In the genomic region with DNA sequence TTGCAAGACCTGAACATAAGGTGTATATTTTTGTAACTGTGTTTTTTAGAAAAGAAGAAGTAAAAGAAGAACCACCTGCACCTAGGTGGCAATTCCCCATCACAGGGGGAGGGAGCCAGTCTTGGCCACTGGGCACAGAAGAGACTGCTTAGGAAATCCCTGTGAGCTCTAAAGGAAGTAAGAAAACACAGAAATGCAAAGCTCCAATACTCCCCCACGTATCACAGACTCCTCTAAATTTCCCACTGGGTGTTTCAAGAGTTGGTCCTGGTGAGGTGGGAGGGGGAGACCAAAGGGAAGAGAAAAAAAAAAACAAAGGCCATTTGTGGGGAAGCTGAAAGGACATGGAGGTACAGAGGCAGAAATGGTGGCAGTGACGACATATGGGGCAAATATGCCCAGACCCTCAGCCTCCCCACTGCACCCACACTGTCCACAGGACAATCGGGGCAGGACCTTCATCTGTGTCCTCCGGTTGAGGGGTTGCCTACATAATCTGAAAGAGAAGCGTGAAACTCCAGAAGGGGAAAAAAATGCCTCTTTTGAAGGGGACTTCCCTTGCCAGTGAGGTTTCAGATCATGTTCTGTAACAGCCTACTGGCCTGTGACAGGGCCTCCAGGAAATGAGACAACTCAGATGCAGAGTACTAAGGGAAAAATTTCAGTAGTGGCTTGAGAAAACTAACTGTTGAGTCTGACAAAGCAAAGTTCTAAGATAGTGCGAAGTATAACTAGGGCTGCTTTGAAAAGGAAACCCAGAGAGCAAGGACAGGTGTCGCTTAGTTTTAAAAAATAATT, we compare ENCODE assay signal across 1 cellular context.
TF ChIP-seq lines count a peak whose summit lies in the region.

No MANE protein-coding gene starts in this region.

TF ChIP-seq in GM12878, 131 proteins besides CTCF, POLR2A, EP300 and RAD21 (continued from another document and continues in another):
- TF ChIP-seq, protein P1, sequence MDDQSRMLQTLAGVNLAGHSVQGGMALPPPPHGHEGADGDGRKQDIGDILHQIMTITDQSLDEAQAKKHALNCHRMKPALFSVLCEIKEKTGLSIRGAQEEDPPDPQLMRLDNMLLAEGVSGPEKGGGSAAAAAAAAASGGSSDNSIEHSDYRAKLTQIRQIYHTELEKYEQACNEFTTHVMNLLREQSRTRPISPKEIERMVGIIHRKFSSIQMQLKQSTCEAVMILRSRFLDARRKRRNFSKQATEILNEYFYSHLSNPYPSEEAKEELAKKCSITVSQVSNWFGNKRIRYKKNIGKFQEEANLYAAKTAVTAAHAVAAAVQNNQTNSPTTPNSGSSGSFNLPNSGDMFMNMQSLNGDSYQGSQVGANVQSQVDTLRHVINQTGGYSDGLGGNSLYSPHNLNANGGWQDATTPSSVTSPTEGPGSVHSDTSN (IDR thresholded peaks at IDR 0.05; ENCODE audit: insufficient replicate concordance, low read depth, low read length) = no peak
- TF ChIP-seq NR2F1 (conservative IDR thresholded peaks at IDR 0.05) = peak; percentile 66
- no peak for TF ChIP-seq RCOR1 (conservative IDR thresholded peaks at IDR 0.05; ENCODE audit: low read depth, low read length)
- TF ChIP-seq, protein P2, sequence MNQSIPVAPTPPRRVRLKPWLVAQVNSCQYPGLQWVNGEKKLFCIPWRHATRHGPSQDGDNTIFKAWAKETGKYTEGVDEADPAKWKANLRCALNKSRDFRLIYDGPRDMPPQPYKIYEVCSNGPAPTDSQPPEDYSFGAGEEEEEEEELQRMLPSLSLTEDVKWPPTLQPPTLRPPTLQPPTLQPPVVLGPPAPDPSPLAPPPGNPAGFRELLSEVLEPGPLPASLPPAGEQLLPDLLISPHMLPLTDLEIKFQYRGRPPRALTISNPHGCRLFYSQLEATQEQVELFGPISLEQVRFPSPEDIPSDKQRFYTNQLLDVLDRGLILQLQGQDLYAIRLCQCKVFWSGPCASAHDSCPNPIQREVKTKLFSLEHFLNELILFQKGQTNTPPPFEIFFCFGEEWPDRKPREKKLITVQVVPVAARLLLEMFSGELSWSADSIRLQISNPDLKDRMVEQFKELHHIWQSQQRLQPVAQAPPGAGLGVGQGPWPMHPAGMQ (IDR thresholded peaks at IDR 0.05; ENCODE audit: borderline replicate concordance) = no peak
- TF ChIP-seq, protein P3, sequence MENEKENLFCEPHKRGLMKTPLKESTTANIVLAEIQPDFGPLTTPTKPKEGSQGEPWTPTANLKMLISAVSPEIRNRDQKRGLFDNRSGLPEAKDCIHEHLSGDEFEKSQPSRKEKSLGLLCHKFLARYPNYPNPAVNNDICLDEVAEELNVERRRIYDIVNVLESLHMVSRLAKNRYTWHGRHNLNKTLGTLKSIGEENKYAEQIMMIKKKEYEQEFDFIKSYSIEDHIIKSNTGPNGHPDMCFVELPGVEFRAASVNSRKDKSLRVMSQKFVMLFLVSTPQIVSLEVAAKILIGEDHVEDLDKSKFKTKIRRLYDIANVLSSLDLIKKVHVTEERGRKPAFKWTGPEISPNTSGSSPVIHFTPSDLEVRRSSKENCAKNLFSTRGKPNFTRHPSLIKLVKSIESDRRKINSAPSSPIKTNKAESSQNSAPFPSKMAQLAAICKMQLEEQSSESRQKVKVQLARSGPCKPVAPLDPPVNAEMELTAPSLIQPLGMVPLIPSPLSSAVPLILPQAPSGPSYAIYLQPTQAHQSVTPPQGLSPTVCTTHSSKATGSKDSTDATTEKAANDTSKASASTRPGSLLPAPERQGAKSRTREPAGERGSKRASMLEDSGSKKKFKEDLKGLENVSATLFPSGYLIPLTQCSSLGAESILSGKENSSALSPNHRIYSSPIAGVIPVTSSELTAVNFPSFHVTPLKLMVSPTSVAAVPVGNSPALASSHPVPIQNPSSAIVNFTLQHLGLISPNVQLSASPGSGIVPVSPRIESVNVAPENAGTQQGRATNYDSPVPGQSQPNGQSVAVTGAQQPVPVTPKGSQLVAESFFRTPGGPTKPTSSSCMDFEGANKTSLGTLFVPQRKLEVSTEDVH (IDR thresholded peaks at IDR 0.05; ENCODE audit: low read depth, partially characterized antibody) = no peak
- TF ChIP-seq, protein P4, sequence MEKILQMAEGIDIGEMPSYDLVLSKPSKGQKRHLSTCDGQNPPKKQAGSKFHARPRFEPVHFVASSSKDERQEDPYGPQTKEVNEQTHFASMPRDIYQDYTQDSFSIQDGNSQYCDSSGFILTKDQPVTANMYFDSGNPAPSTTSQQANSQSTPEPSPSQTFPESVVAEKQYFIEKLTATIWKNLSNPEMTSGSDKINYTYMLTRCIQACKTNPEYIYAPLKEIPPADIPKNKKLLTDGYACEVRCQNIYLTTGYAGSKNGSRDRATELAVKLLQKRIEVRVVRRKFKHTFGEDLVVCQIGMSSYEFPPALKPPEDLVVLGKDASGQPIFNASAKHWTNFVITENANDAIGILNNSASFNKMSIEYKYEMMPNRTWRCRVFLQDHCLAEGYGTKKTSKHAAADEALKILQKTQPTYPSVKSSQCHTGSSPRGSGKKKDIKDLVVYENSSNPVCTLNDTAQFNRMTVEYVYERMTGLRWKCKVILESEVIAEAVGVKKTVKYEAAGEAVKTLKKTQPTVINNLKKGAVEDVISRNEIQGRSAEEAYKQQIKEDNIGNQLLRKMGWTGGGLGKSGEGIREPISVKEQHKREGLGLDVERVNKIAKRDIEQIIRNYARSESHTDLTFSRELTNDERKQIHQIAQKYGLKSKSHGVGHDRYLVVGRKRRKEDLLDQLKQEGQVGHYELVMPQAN (conservative IDR thresholded peaks at IDR 0.05) = no peak
- TF ChIP-seq BRCA1 (IDR thresholded peaks at IDR 0.05; ENCODE audit: low read depth, low read length) = no peak
- no peak for TF ChIP-seq EGR1 (IDR thresholded peaks at IDR 0.05; ENCODE audit: borderline replicate concordance in 1 of 2, low read depth in 2 of 2, low read length in 2 of 2)
- TF ChIP-seq DPF2 (IDR thresholded peaks at IDR 0.05) = peak; percentile 86
- peak; percentile 97 for TF ChIP-seq EED (IDR thresholded peaks at IDR 0.05; ENCODE audit: low read depth)
- TF ChIP-seq SMAD5 (IDR thresholded peaks at IDR 0.05; ENCODE audit: low read depth) = peak; percentile 33; the same call in 1 of the 2 replicates
- no peak for TF ChIP-seq FOS (IDR thresholded peaks at IDR 0.05; ENCODE audit: borderline replicate concordance, extremely low read depth, insufficient read length)
- TF ChIP-seq POU2F2 (IDR thresholded peaks at IDR 0.05; ENCODE audit: borderline replicate concordance, low read depth, low read length) = peak; percentile 76; the same call in 2 of the 3 replicates
- TF ChIP-seq RELA (IDR thresholded peaks at IDR 0.05; ENCODE audit: borderline replicate concordance, partially characterized antibody) = peak; percentile 63
- TF ChIP-seq MYB (IDR thresholded peaks at IDR 0.05; ENCODE audit: borderline replicate concordance, low read depth, low read length) = no peak; the same call in 1 of the 2 replicates
- TF ChIP-seq PRDM15 (CRISPR knock-in tag; IDR thresholded peaks at IDR 0.05) = no peak
- TF ChIP-seq POLR2AphosphoS2 (IDR thresholded peaks at IDR 0.05; ENCODE audit: low read depth, low read length) = peak; percentile 72; the same call in 1 of the 2 replicates
- peak; percentile 85 for TF ChIP-seq RUNX3 (IDR thresholded peaks at IDR 0.05; ENCODE audit: low read length)
- TF ChIP-seq ASH2L (IDR thresholded peaks at IDR 0.05; ENCODE audit: borderline replicate concordance, low read depth) = no peak
- TF ChIP-seq NBN (IDR thresholded peaks at IDR 0.05) = peak; percentile 95
- TF ChIP-seq SREBF1 (IDR thresholded peaks at IDR 0.05; ENCODE audit: low read length) = no peak; the same call in 1 of the 2 replicates
- TF ChIP-seq IKZF1 (conservative IDR thresholded peaks at IDR 0.05) = peak; percentile 98
- TF ChIP-seq CEBPZ (IDR thresholded peaks at IDR 0.05; ENCODE audit: low read depth, low read length) = no peak
- no peak for TF ChIP-seq SIX5 (IDR thresholded peaks at IDR 0.05; ENCODE audit: low read depth, low read length, severe bottlenecking)
- TF ChIP-seq STAT1 (conservative IDR thresholded peaks at IDR 0.05) = 0 out of 2 replicates have a peak, but pooled peaks have one; percentile 68
- TF ChIP-seq, protein P5, sequence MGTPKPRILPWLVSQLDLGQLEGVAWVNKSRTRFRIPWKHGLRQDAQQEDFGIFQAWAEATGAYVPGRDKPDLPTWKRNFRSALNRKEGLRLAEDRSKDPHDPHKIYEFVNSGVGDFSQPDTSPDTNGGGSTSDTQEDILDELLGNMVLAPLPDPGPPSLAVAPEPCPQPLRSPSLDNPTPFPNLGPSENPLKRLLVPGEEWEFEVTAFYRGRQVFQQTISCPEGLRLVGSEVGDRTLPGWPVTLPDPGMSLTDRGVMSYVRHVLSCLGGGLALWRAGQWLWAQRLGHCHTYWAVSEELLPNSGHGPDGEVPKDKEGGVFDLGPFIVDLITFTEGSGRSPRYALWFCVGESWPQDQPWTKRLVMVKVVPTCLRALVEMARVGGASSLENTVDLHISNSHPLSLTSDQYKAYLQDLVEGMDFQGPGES (IDR thresholded peaks at IDR 0.05) = no peak
- peak; percentile 91 for TF ChIP-seq POLR2AphosphoS5 (IDR thresholded peaks at IDR 0.05; ENCODE audit: low read length)
- TF ChIP-seq, protein P6, sequence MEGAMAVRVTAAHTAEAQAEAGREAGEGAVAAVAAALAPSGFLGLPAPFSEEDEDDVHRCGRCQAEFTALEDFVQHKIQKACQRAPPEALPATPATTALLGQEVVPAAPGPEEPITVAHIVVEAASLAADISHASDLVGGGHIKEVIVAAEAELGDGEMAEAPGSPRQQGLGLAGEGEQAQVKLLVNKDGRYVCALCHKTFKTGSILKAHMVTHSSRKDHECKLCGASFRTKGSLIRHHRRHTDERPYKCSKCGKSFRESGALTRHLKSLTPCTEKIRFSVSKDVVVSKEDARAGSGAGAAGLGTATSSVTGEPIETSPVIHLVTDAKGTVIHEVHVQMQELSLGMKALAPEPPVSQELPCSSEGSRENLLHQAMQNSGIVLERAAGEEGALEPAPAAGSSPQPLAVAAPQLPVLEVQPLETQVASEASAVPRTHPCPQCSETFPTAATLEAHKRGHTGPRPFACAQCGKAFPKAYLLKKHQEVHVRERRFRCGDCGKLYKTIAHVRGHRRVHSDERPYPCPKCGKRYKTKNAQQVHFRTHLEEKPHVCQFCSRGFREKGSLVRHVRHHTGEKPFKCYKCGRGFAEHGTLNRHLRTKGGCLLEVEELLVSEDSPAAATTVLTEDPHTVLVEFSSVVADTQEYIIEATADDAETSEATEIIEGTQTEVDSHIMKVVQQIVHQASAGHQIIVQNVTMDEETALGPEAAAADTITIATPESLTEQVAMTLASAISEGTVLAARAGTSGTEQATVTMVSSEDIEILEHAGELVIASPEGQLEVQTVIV (IDR thresholded peaks at IDR 0.05; ENCODE audit: borderline replicate concordance, partially characterized antibody) = no peak
- TF ChIP-seq PML (IDR thresholded peaks at IDR 0.05; ENCODE audit: low read length) = peak; percentile 86
- no peak for TF ChIP-seq NR2C1 (IDR thresholded peaks at IDR 0.05)
- TF ChIP-seq JUNB (IDR thresholded peaks at IDR 0.05) = peak; percentile 79
- TF ChIP-seq YY1 (IDR thresholded peaks at IDR 0.05; ENCODE audit: low read depth, low read length) = no peak; the same call in none of the 2 replicates
